In the genomic region with DNA sequence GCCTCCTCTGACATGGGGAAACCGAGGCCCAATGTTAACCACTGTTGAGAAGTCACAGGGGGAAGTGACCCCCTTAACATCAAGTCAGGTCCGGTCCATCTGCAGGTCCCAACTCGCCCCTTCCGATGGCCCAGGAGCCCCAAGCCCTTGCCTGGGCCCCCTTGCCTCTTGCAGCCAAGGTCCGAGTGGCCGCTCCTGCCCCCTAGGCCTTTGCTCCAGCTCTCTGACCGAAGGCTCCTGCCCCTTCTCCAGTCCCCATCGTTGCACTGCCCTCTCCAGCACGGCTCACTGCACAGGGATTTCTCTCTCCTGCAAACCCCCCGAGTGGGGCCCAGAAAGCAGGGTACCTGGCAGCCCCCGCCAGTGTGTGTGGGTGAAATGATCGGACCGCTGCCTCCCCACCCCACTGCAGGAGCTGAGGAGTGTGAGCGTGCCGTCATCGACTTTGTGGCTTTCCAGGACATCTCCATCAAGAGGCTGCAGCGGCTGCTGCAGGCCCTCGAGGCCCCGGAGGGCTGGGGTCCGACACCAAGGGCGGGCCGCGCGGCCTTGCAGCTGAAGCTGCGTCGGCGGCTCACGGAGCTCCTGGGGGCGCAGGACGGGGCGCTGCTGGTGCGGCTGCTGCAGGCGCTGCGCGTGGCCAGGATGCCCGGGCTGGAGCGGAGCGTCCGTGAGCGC, we compare ENCODE assay signal across 2 cellular contexts.
TF ChIP-seq lines count a peak whose summit lies in the region.

No MANE protein-coding gene starts in this region.

TF ChIP-seq in A549, 52 proteins besides CTCF, POLR2A, EP300 and RAD21:
- TF ChIP-seq TP53 (CRISPR knock-in tag; IDR thresholded peaks at IDR 0.05) = no peak
- TF ChIP-seq ZC3H11A (IDR thresholded peaks at IDR 0.05) = no peak
- TF ChIP-seq POLR2AphosphoS2 (conservative IDR thresholded peaks at IDR 0.05; ENCODE audit: low read length) = peak; percentile 49; the same call in 1 of the 2 replicates
- TF ChIP-seq CBX2 (IDR thresholded peaks at IDR 0.05; ENCODE audit: borderline replicate concordance, low read depth) = no peak
- TF ChIP-seq CHD4 (IDR thresholded peaks at IDR 0.05; ENCODE audit: borderline replicate concordance) = no peak
- TF ChIP-seq KDM1A (IDR thresholded peaks at IDR 0.05; ENCODE audit: low read depth) = no peak

TF ChIP-seq in IMR-90, 13 proteins besides CTCF, POLR2A, EP300 and RAD21:
- TF ChIP-seq SMC3 (IDR thresholded peaks at IDR 0.05; ENCODE audit: low read depth, low read length) = no peak
- TF ChIP-seq, protein P1, sequence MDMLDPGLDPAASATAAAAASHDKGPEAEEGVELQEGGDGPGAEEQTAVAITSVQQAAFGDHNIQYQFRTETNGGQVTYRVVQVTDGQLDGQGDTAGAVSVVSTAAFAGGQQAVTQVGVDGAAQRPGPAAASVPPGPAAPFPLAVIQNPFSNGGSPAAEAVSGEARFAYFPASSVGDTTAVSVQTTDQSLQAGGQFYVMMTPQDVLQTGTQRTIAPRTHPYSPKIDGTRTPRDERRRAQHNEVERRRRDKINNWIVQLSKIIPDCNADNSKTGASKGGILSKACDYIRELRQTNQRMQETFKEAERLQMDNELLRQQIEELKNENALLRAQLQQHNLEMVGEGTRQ (IDR thresholded peaks at IDR 0.05; ENCODE audit: low read depth, low read length) = no peak
- no peak for TF ChIP-seq MAZ (IDR thresholded peaks at IDR 0.05; ENCODE audit: borderline replicate concordance, low read depth, low read length)
- TF ChIP-seq, protein P2, sequence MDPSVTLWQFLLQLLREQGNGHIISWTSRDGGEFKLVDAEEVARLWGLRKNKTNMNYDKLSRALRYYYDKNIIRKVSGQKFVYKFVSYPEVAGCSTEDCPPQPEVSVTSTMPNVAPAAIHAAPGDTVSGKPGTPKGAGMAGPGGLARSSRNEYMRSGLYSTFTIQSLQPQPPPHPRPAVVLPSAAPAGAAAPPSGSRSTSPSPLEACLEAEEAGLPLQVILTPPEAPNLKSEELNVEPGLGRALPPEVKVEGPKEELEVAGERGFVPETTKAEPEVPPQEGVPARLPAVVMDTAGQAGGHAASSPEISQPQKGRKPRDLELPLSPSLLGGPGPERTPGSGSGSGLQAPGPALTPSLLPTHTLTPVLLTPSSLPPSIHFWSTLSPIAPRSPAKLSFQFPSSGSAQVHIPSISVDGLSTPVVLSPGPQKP (IDR thresholded peaks at IDR 0.05; ENCODE audit: borderline replicate concordance, low read depth, low read length) = no peak
- no peak for TF ChIP-seq RFX5 (IDR thresholded peaks at IDR 0.05; ENCODE audit: low read depth, low read length)
- no peak for TF ChIP-seq NFE2L2 (IDR thresholded peaks at IDR 0.05; ENCODE audit: low read depth, low read length)
- no peak for TF ChIP-seq MXI1 (IDR thresholded peaks at IDR 0.05; ENCODE audit: borderline replicate concordance, low read depth, low read length)
- no peak for TF ChIP-seq BHLHE40 (IDR thresholded peaks at IDR 0.05; ENCODE audit: low read depth, low read length)
- no peak for TF ChIP-seq RCOR1 (IDR thresholded peaks at IDR 0.05; ENCODE audit: insufficient replicate concordance, low read length)
- no peak for TF ChIP-seq CEBPB (IDR thresholded peaks at IDR 0.05; ENCODE audit: low read depth, low read length)
- no peak for TF ChIP-seq CHD1 (IDR thresholded peaks at IDR 0.05; ENCODE audit: low read depth, low read length)
- no peak for TF ChIP-seq MAFK (IDR thresholded peaks at IDR 0.05; ENCODE audit: low read depth, low read length)
- no peak for TF ChIP-seq FOS (IDR thresholded peaks at IDR 0.05; ENCODE audit: low read depth, low read length)
